12 cellular contexts compared by ENCODE assay signal in the genomic region with DNA sequence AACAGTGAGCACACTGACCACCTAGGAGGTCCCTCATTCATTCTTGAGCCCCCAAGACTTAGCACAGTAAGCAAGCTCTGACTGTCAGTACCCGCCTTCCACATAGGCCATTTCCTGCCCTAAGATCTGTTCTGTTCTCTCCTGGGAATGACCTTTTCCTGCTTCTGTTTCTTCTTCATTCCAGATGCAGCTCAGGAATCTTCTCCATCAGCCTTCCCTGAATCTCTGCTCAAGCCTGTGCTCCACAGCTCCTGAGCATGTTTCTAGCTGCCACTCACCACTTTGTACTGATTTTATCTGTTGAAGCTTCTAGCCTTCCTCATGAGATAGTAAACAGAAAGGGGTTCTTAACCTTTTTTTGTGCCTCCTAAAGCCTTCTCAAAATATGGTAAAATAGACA. TPM values are rescaled to one million over a fixed set of nuclear protein-coding genes. Genes with fewer than 3 reads are reported as not detected.
A peak's percentile ranks its signal among the peaks of the same experiment; 100 is the strongest.
DNase-seq lines count a peak whose midpoint lies in the region; ATAC-seq, FAIRE-seq and TF ChIP-seq lines count a peak whose summit lies in the region.
"Had no signal": no experiment of that assay in that cellular context is flagged by ENCODE, and none has a peak within 500 bp of the region (broad histone marks: within the 10 kb centered on the region; RNA-seq: fewer than 3 reads in every experiment).

No MANE protein-coding gene starts in this region.

- H2AK5ac ChIP-seq in IMR-90 (ENCODE audit: low read depth, low read length), result peak overlapping the region; percentile 84

- intact Hi-C loops in IMR-90 (cut with micrococcal nuclease) (no loop called here), K562 (cut with micrococcal nuclease) (no loop called here)

- peak overlapping the region; percentile 56 for H3K4me2 ChIP-seq in BLaER1
- no peak overlapping the region for H3K4me2 ChIP-seq in IMR-90 (ENCODE audit: low read depth, low read length)
- no peak overlapping the region for H3K4me2 ChIP-seq in K562 (ENCODE audit: insufficient read depth, low read length)

- no peak for TF ChIP-seq RAD21 in IMR-90 (IDR thresholded peaks at IDR 0.05; ENCODE audit: low read length)
- no peak for TF ChIP-seq RAD21 in K562 (CRISPR knock-in tag; conservative IDR thresholded peaks at IDR 0.05 in 1 of 2, IDR thresholded peaks at IDR 0.05 in 1 of 2)

- peak overlapping the region; percentile 97 for H3K4ac ChIP-seq in IMR-90 (ENCODE audit: low read depth, low read length)

- CTCF ChIA-PET in IMR-90 (lab: Yijun Ruan, JAX) (no interaction called here), K562 (lab: Yijun Ruan, JAX; ENCODE audit: low intra/inter-chr PET ratio) (no interaction called here)

- H2BK15ac ChIP-seq in IMR-90 (ENCODE audit: low read depth, low read length), result peak overlapping the region; percentile 67

- H3K4me1 ChIP-seq in BLaER1 (peaks cover 20% of the 10 kb centered on the region), IMR-90 (ENCODE audit: control insufficient read depth, insufficient read depth, low read length) (peaks cover 12% of the 10 kb centered on the region), K562 (replicated peaks in 1 of 2; ENCODE audit: control insufficient read depth in 2 of 2, insufficient read depth in 2 of 2, low read length in 2 of 2) (no peaks in the 10 kb centered on the region), mesodermal cell (ENCODE audit: control insufficient read depth, insufficient read depth, low read length, poor library complexity, severe bottlenecking) (peaks cover 16% of the 10 kb centered on the region)
- H3K4me1 ChIP-seq: psoas muscle had no signal

- peak overlapping the region; percentile 89 for H2BK120ac ChIP-seq in IMR-90 (ENCODE audit: low read depth, low read length)

- H3K9me3 ChIP-seq in BLaER1, result no peaks in the 10 kb centered on the region
- no peaks in the 10 kb centered on the region for H3K9me3 ChIP-seq in IMR-90 (ENCODE audit: control insufficient read depth, insufficient read depth, low read length)
- H3K9me3 ChIP-seq in K562 (replicated peaks; ENCODE audit: control insufficient read depth, insufficient read depth, low read depth, low read length), result no peaks in the 10 kb centered on the region
- H3K9me3 ChIP-seq in mesodermal cell (ENCODE audit: control insufficient read depth, low read length), result no peaks in the 10 kb centered on the region
- H3K9me3 ChIP-seq: psoas muscle had no signal

- peak overlapping the region; percentile 74; the same call in 1 of the 2 replicates for H3K23ac ChIP-seq in IMR-90 (ENCODE audit: low read depth, low read length)

- H3K14ac ChIP-seq in IMR-90 (replicated peaks; ENCODE audit: low read depth, low read length), result peak overlapping the region; percentile 65

- TF ChIP-seq CTCF in IMR-90 (conservative IDR thresholded peaks at IDR 0.05; ENCODE audit: low read depth, low read length) (no peak), K562 (IDR thresholded peaks at IDR 0.05 in 2 of 3, conservative IDR thresholded peaks at IDR 0.05 in 1 of 3; ENCODE audit: insufficient read depth in 2 of 3, low read depth in 1 of 3, low read length in 3 of 3) (no peak)

- H2AFZ ChIP-seq in IMR-90 (replicated peaks; ENCODE audit: low read length, poor library complexity) (peak overlapping the region; percentile 52), K562 (ENCODE audit: low read depth, low read length) (no peak overlapping the region)

- H4K8ac ChIP-seq in IMR-90 (ENCODE audit: low read depth in 2 of 2, low read length in 2 of 2), result peak overlapping the region; percentile 83 to 97

- H3K27me3 ChIP-seq in BLaER1, result no peaks in the 10 kb centered on the region
- no peaks in the 10 kb centered on the region for H3K27me3 ChIP-seq in IMR-90 (ENCODE audit: control insufficient read depth, insufficient read depth, low read length)
- H3K27me3 ChIP-seq in K562 (ENCODE audit: control insufficient read depth in 2 of 2, insufficient read depth in 2 of 2, low read length in 2 of 2), result peaks cover 12 to 26% of the 10 kb centered on the region in 2 experiments

- H3K27ac ChIP-seq in BLaER1, result no peak overlapping the region
- H3K27ac ChIP-seq in IMR-90 (ENCODE audit: insufficient read depth, low read length), result peak overlapping the region; percentile 93
- no peak overlapping the region for H3K27ac ChIP-seq in K562 (ENCODE audit: extremely low read depth, low read depth, low read length)
- peak overlapping the region; percentile 53 for H3K27ac ChIP-seq in mesodermal cell (ENCODE audit: low read depth, low read length, severe bottlenecking)
- H3K27ac ChIP-seq: psoas muscle had no signal

- peak overlapping the region; percentile 95 for H3K18ac ChIP-seq in IMR-90 (ENCODE audit: low read depth, low read length)

- no peak for TF ChIP-seq EP300 in K562 (IDR thresholded peaks at IDR 0.05; ENCODE audit: low read length)

- peak overlapping the region; percentile 99 for H2BK5ac ChIP-seq in IMR-90 (ENCODE audit: low read depth, low read length, poor library complexity, severe bottlenecking)

- no peak overlapping the region for H2AK9ac ChIP-seq in IMR-90 (replicated peaks; ENCODE audit: low read depth, low read length, poor library complexity)

- TF ChIP-seq POLR2A in IMR-90 (IDR thresholded peaks at IDR 0.05; ENCODE audit: low read depth, low read length), result no peak
- no peak for TF ChIP-seq POLR2A in K562 (conservative IDR thresholded peaks at IDR 0.05)
- TF ChIP-seq POLR2A in erythroblast (IDR thresholded peaks at IDR 0.05; ENCODE audit: low read length), result no peak

- H4K20me1 ChIP-seq in BLaER1, result no peaks in the 10 kb centered on the region
- H4K20me1 ChIP-seq in IMR-90 (ENCODE audit: insufficient read depth, low read length), result no peaks in the 10 kb centered on the region
- no peaks in the 10 kb centered on the region for H4K20me1 ChIP-seq in K562 (replicated peaks; ENCODE audit: control insufficient read depth, insufficient read depth, low read length)

- BruUV-seq in IMR-90 (replicated peaks; lab: Mats Ljungman, UMichigan) (no TSS peak), K562 (replicated peaks; lab: Mats Ljungman, UMichigan) (no TSS peak)

- no peak for DNase-seq in IMR-90
- no peak for DNase-seq in K562 (ENCODE audit: extremely low read depth in 1 of 4, low spot score in 3 of 4)
- no peak for DNase-seq in retina
- DNase-seq in epidermal melanocyte (ENCODE audit: insufficient read length, low spot score), result no peak
- no peak for DNase-seq in NCI-H2107 (lab: John Stamatoyannopoulos, UW)
- no peak for DNase-seq in erythroblast (lab: John Stamatoyannopoulos, UW)
- DNase-seq: activated CD8-positive, alpha-beta memory T cell treated with anti-CD3 and anti-CD28 coated beads for 24 hours; activated naive CD4-positive, alpha-beta T cell treated with anti-CD3 and anti-CD28 coated beads, Interleukin-2, amount 50 U/mL, for 16 hours; psoas muscle had no signal

- in situ Hi-C loops in IMR-90 (cut with MboI; ENCODE audit: low sequenced_read_pairs), result no loop called here
- in situ Hi-C loops in K562 (cut with MboI), result no loop called here

- H3K36me3 ChIP-seq in BLaER1 (no peaks in the 10 kb centered on the region), IMR-90 (ENCODE audit: control insufficient read depth, insufficient read depth, low read length) (no peaks in the 10 kb centered on the region), K562 (ENCODE audit: control insufficient read depth, insufficient read depth, low read length) (no peaks in the 10 kb centered on the region), mesodermal cell (ENCODE audit: control insufficient read depth, insufficient read depth, low read length) (no peaks in the 10 kb centered on the region)

- H3K9ac ChIP-seq in BLaER1, result no peak overlapping the region
- H3K9ac ChIP-seq in IMR-90 (ENCODE audit: low read depth, low read length), result no peak overlapping the region; the same call in 1 of the 2 replicates
- H3K9ac ChIP-seq in K562 (ENCODE audit: insufficient read depth in 1 of 2, low read depth in 2 of 2, low read length in 2 of 2), result no peak overlapping the region

- H3K56ac ChIP-seq in IMR-90 (ENCODE audit: extremely low read depth, insufficient read depth, low read length), result peak overlapping the region; percentile 40

- POLR2A ChIA-PET in IMR-90 (lab: Charles Lee; ENCODE audit: unreplicated experiment) (no interaction called here), K562 (lab: Yijun Ruan, JAX) (interaction anchor here (1.5 to 1.8 kb wide), 2 partner anchors 11 to 32 kb away, joined by 4 read pairs; no protein-coding TSS in a partner anchor)

- FAIRE-seq in K562 (lab: Jason Lieb, UNC), result no peak
- FAIRE-seq: G401.6 had no signal

- no CpG with 5 or more reads among the region's 1 CpG for WGBS in IMR-90 (ENCODE audit: extremely low coverage in 2 of 2, insufficient read length in 1 of 2), 2 experiments
- WGBS in K562 (ENCODE audit: insufficient coverage, low coverage, missing lambda C conversion rate), result 10% methylated on average over 1 of the region's 1 CpG
- WGBS in mesodermal cell (ENCODE audit: insufficient coverage in 2 of 2), 2 experiments, result 80 to 92% methylated on average over 1 of the region's 1 CpG

- peak overlapping the region; percentile 89 for H2BK20ac ChIP-seq in IMR-90 (ENCODE audit: low read depth, low read length)

- H4K5ac ChIP-seq in IMR-90 (ENCODE audit: low read depth, low read length), result peak overlapping the region; percentile 98

- dilution Hi-C loops in IMR-90 (cut with HindIII; ENCODE audit: low sequenced_read_pairs, unreplicated experiment), result no loop called here

- no peak overlapping the region for H3K4me3 ChIP-seq in BLaER1
- H3K4me3 ChIP-seq in IMR-90 (ENCODE audit: insufficient read depth, low read depth, low read length), result no peak overlapping the region
- no peak overlapping the region for H3K4me3 ChIP-seq in K562
- no peak overlapping the region for H3K4me3 ChIP-seq in mesodermal cell (ENCODE audit: extremely low read depth, insufficient read depth, low read length, poor library complexity, severe bottlenecking)
- H3K4me3 ChIP-seq: psoas muscle had no signal

- no peak; the same call in 1 of the 2 replicates for ATAC-seq in IMR-90 (ENCODE audit: low read depth)
- ATAC-seq in K562, result peak; percentile 22; the same call in 1 of the 3 replicates
- ATAC-seq: psoas muscle had no signal

- H3K79me2 ChIP-seq in K562 (ENCODE audit: control insufficient read depth, insufficient read depth, low read length), result no peaks in the 10 kb centered on the region

- peak overlapping the region; percentile 83 for H4K91ac ChIP-seq in IMR-90 (ENCODE audit: insufficient read depth, low read depth, low read length)

- peaks cover 4% of the 10 kb centered on the region; the same call in 1 of the 2 replicates for H3K9me1 ChIP-seq in IMR-90 (ENCODE audit: insufficient read depth, low read length)
- no peaks in the 10 kb centered on the region for H3K9me1 ChIP-seq in K562 (ENCODE audit: control insufficient read depth, insufficient read depth, low read length)

- H3K79me1 ChIP-seq in IMR-90 (ENCODE audit: low read depth in 1 of 2, low read length in 2 of 2), result no peaks in the 10 kb centered on the region

RNA-seq across cellular contexts. Expression of a gene that starts 56.6 kb away (rescaled TPM):
- total RNA-seq in IMR-90 (2012; rRNA removed) (37.5 and 38.0 TPM in 2 replicates), K562 (2014; rRNA removed) (16.5 and 21.5 TPM in 2 replicates), K562 (2014; rRNA removed; fragmentation: Illumina TruSeq; extraction: Trizol) (21.2 and 22.5 TPM in 2 replicates), K562 (2015; rRNA removed; fragmentation: Illumina TruSeq; extraction: Trizol) (24.3 and 24.9 TPM in 2 replicates), K562 (2021) (21.0 and 22.7 TPM in 2 replicates)
- polyA plus RNA-seq in IMR-90 (2012; rRNA removed) (5.4 and 7.0 TPM in 2 replicates), K562 (2011; rRNA removed) (11.5 and 13.4 TPM in 2 replicates), K562 (2014; fragmentation: Illumina TruSeq; extraction: Trizol) (18.3 and 20.2 TPM in 2 replicates), K562 (2014; fragmentation: Nextera tagmentation; extraction: Ambion mirVana) (10 to 100 TPM in 1 of 2 experiments, 1 to 10 TPM in 1; 9.6 to 12.8 TPM), K562 (2014; rRNA removed) (11.3 and 12.0 TPM in 2 replicates)
- polyA plus RNA-seq in IMR-90 (2012; cell fraction: cytosol; rRNA removed), result 1.1 and 1.7 TPM in 2 replicates
- polyA plus RNA-seq in IMR-90 (2012; cell fraction: nucleus; rRNA removed; ENCODE audit: low replicate concordance), result 2.1 and 9.7 TPM in 2 replicates
- 10.0 and 29.7 TPM in 2 replicates for total RNA-seq in K562 (2011; cell fraction: chromatin; rRNA removed; ENCODE audit: low replicate concordance)
- 6.0 and 8.4 TPM in 2 replicates for total RNA-seq in K562 (2011; cell fraction: nucleolus; rRNA removed)
- 13.1 and 14.9 TPM in 2 replicates for total RNA-seq in K562 (2011; cell fraction: nucleoplasm; rRNA removed)
- 3.6 and 5.6 TPM in 2 replicates for polyA plus RNA-seq in K562 (2011; cell fraction: cytosol; rRNA removed)
- polyA plus RNA-seq in K562 (2011; cell fraction: nucleus; rRNA removed), result 9.8 and 10.1 TPM in 2 replicates
- 10.6 and 11.8 TPM in 2 replicates for polyA plus RNA-seq in K562 (2012)
- polyA minus RNA-seq in K562 (2011; rRNA and poly(A)+ RNA removed), result 23.6 and 26.4 TPM in 2 replicates
- polyA minus RNA-seq in K562 (2011; cell fraction: cytosol; rRNA and poly(A)+ RNA removed), result 11.1 and 11.2 TPM in 2 replicates
- polyA minus RNA-seq in K562 (2011; cell fraction: nucleus; rRNA and poly(A)+ RNA removed), result 9.3 and 18.7 TPM in 2 replicates
- 27.1 TPM for polyA plus RNA-seq in mesodermal cell (2013, experiment 1 of 2)
- polyA plus RNA-seq in mesodermal cell (2013, experiment 2 of 2), result 28.1 TPM

Comparison
In these comparisons a context has a peak if more than half of its experiments do, and no peak if none do; other contexts are left out.
1. H3K27ac ChIP-seq: peak in IMR-90 (single experiment) and mesodermal cell (single experiment); none in BLaER1 (single experiment) and K562 (single experiment).